ENCODE assay signal across 9 cellular contexts in the genomic region with DNA sequence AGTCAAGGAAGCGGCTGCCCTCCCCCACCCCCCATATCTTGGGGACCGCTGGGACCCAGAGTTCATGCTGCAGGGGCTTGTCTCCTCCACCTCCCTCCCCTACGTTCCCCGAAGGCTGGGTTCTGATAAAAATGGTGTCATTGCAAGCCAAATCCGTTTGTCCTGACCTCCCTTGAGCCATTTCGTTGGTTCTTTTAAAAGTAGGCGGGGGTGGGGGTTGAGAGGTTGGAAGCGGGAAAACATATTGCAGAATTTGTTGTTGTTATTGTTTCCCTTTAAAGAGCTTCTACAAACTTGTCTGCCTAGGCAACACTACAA. TPM values are rescaled to one million over a fixed set of nuclear protein-coding genes. Genes with fewer than 3 reads are reported as not detected.
A peak's percentile ranks its signal among the peaks of the same experiment; 100 is the strongest.
DNase-seq lines count a peak whose midpoint lies in the region; ATAC-seq and TF ChIP-seq lines count a peak whose summit lies in the region.
"Had no signal": no experiment of that assay in that cellular context is flagged by ENCODE, and none has a peak within 500 bp of the region (broad histone marks: within the 10 kb centered on the region; RNA-seq: fewer than 3 reads in every experiment).

No MANE protein-coding gene starts in this region.

- H3K4me1 ChIP-seq in heart left ventricle (peaks cover 0 to 14% (median 5%) of the 10 kb centered on the region in 12 donors), mesenchymal stem cell (ENCODE audit: control insufficient read depth, insufficient read depth, low read depth, low read length) (peaks cover 16% of the 10 kb centered on the region), thymus (ENCODE audit: control insufficient read depth, insufficient read depth, low read length) (peaks cover 3% of the 10 kb centered on the region), HAP-1 (no peaks in the 10 kb centered on the region)

- no peak overlapping the region for H3K14ac ChIP-seq in mesenchymal stem cell (ENCODE audit: low read length in 2 of 2)

- peak overlapping the region; percentile 27 for H3K4me3 Mint-ChIP-seq in central memory CD8-positive, alpha-beta T cell
- no peak overlapping the region for H3K4me3 Mint-ChIP-seq in activated CD8-positive, alpha-beta T cell treated with anti-CD3 and anti-CD28 coated beads for 36 hours

- H3K9me3 ChIP-seq in heart left ventricle (no peaks in the 10 kb centered on the region), mesenchymal stem cell (ENCODE audit: control insufficient read depth, low read length) (peaks cover 3% of the 10 kb centered on the region), thymus (ENCODE audit: control insufficient read depth) (peaks cover 1% of the 10 kb centered on the region), HAP-1 (no peaks in the 10 kb centered on the region)

- no peak overlapping the region for H2BK12ac ChIP-seq in mesenchymal stem cell (ENCODE audit: low read length in 2 of 2)

- in situ Hi-C loops in HAP-1 (cut with MboI; ENCODE audit: low sequenced_read_pairs), result no loop called here

- no peak overlapping the region for H3K27ac ChIP-seq in heart left ventricle
- H3K27ac ChIP-seq in mesenchymal stem cell (ENCODE audit: low read length, poor library complexity, severe bottlenecking), result no peak overlapping the region
- no peak overlapping the region for H3K27ac ChIP-seq in thymus (ENCODE audit: low read depth)

- H3K36me3 Mint-ChIP-seq in central memory CD8-positive, alpha-beta T cell (ENCODE audit: insufficient read depth), result no peaks in the 10 kb centered on the region
- no peaks in the 10 kb centered on the region for H3K36me3 Mint-ChIP-seq in activated CD8-positive, alpha-beta T cell treated with anti-CD3 and anti-CD28 coated beads for 36 hours (ENCODE audit: low read depth)

- no peak overlapping the region for H2BK120ac ChIP-seq in mesenchymal stem cell (ENCODE audit: low read depth, low read length)

- H3K27me3 Mint-ChIP-seq in central memory CD8-positive, alpha-beta T cell, result peaks cover 71% of the 10 kb centered on the region
- peaks cover 48% of the 10 kb centered on the region for H3K27me3 Mint-ChIP-seq in activated CD8-positive, alpha-beta T cell treated with anti-CD3 and anti-CD28 coated beads for 36 hours

- H3K4me2 ChIP-seq in mesenchymal stem cell (ENCODE audit: low read length, poor library complexity, severe bottlenecking), result peak overlapping the region; percentile 76

- TF ChIP-seq CTCF in heart left ventricle (IDR thresholded peaks at IDR 0.05), result no peak
- no peak for TF ChIP-seq CTCF in activated CD8-positive, alpha-beta T cell treated with anti-CD3 and anti-CD28 coated beads for 36 hours (IDR thresholded peaks at IDR 0.05)

- H3K23ac ChIP-seq in mesenchymal stem cell (ENCODE audit: low read length in 2 of 2), result no peak overlapping the region

- no peaks in the 10 kb centered on the region for H3K79me1 ChIP-seq in mesenchymal stem cell (replicated peaks; ENCODE audit: low read length, poor library complexity, severe bottlenecking)

- DNase-seq in heart left ventricle, result no peak
- no peak for DNase-seq in Right ventricle myocardium inferior (ENCODE audit: missing footprints)
- DNase-seq in central memory CD8-positive, alpha-beta T cell (ENCODE audit: low spot score in 2 of 2), result no peak
- no peak for DNase-seq in mesenchymal stem cell
- no peak for DNase-seq in HAP-1 (ENCODE audit: low spot score in 2 of 2)
- DNase-seq in activated CD8-positive, alpha-beta T cell treated with anti-CD3 and anti-CD28 coated beads for 36 hours, result no peak
- DNase-seq: NCI-H2171 treated with DMSO at 0.1 percent for 48 hours had no signal

- H4K8ac ChIP-seq in mesenchymal stem cell (ENCODE audit: low read length), result no peak overlapping the region

- H2AK5ac ChIP-seq in mesenchymal stem cell (ENCODE audit: low read length, severe bottlenecking), result no peak overlapping the region

- intact Hi-C loops in heart left ventricle (cut with DNase I), result no loop called here
- intact Hi-C loops in Right ventricle myocardium inferior (cut with DNase I), result no loop called here
- intact Hi-C loops in activated CD8-positive, alpha-beta T cell treated with anti-CD3 and anti-CD28 coated beads for 36 hours (cut with micrococcal nuclease), result no loop called here

- no peaks in the 10 kb centered on the region for H3K4me1 Mint-ChIP-seq in central memory CD8-positive, alpha-beta T cell
- peaks cover 15% of the 10 kb centered on the region for H3K4me1 Mint-ChIP-seq in activated CD8-positive, alpha-beta T cell treated with anti-CD3 and anti-CD28 coated beads for 36 hours (ENCODE audit: low read depth)

- no peaks in the 10 kb centered on the region for H3K9me3 Mint-ChIP-seq in central memory CD8-positive, alpha-beta T cell
- no peaks in the 10 kb centered on the region for H3K9me3 Mint-ChIP-seq in activated CD8-positive, alpha-beta T cell treated with anti-CD3 and anti-CD28 coated beads for 36 hours

- no peak overlapping the region for H2BK15ac ChIP-seq in mesenchymal stem cell (ENCODE audit: low read depth, poor library complexity, severe bottlenecking)

- no peak overlapping the region for H4K91ac ChIP-seq in mesenchymal stem cell (ENCODE audit: low read length)

- H3K4me3 ChIP-seq in heart left ventricle (peak overlapping the region in 7 of 12 donors; percentile 4 to 39 (median 19)), mesenchymal stem cell (ENCODE audit: insufficient read depth in 1 of 2, low read depth in 1 of 2, low read length in 2 of 2) (peak overlapping the region in 1 of 2 experiments; percentile 43), thymus (ENCODE audit: low read length) (peak overlapping the region; percentile 40), HAP-1 (no peak overlapping the region)

- ATAC-seq in heart left ventricle, result no peak
- no peak for ATAC-seq in Right ventricle myocardium inferior
- no peak for ATAC-seq in central memory CD8-positive, alpha-beta T cell (replicated peaks; ENCODE audit: extremely low read depth, poor library complexity, severe bottlenecking)
- no peak for ATAC-seq in activated CD8-positive, alpha-beta T cell treated with anti-CD3 and anti-CD28 coated beads for 36 hours
- no peak for ATAC-seq in HG03095 (IDR thresholded peaks at IDR 0.05; ENCODE audit: unreplicated experiment)

- no peak for TF ChIP-seq POLR2A in heart left ventricle (IDR thresholded peaks at IDR 0.05)

- no peak overlapping the region for H2AFZ ChIP-seq in mesenchymal stem cell (ENCODE audit: low read depth, low read length)

- H3K4ac ChIP-seq in mesenchymal stem cell (ENCODE audit: low read depth in 1 of 2, low read length in 2 of 2), result no peak overlapping the region

- no peak overlapping the region for H2BK5ac ChIP-seq in mesenchymal stem cell (ENCODE audit: low read depth, low read length, poor library complexity, severe bottlenecking)

- H3K36me3 ChIP-seq in heart left ventricle (no peaks in the 10 kb centered on the region), mesenchymal stem cell (ENCODE audit: control insufficient read depth in 1 of 2, insufficient read depth in 2 of 2, low read depth in 1 of 2, low read length in 2 of 2) (no peaks in the 10 kb centered on the region), thymus (ENCODE audit: control insufficient read depth, insufficient read depth) (no peaks in the 10 kb centered on the region), HAP-1 (replicated peaks) (no peaks in the 10 kb centered on the region)

- no peak overlapping the region for H3K9ac ChIP-seq in mesenchymal stem cell (ENCODE audit: low read length)

- POLR2A ChIA-PET in activated CD8-positive, alpha-beta T cell treated with anti-CD3 and anti-CD28 coated beads for 36 hours (lab: Charles Lee), result no interaction called here

- H3K27me3 ChIP-seq in heart left ventricle, result peaks cover 12 to 78% (median 39%) of the 10 kb centered on the region in 9 donors
- peaks cover 12 to 83% of the 10 kb centered on the region in 2 experiments for H3K27me3 ChIP-seq in mesenchymal stem cell (ENCODE audit: control insufficient read depth in 1 of 2, insufficient read depth in 1 of 2, low read length in 2 of 2)
- peaks cover 31% of the 10 kb centered on the region for H3K27me3 ChIP-seq in thymus (ENCODE audit: control insufficient read depth, insufficient read depth)
- H3K27me3 ChIP-seq in HAP-1 (ENCODE audit: low read depth), result peaks cover 6% of the 10 kb centered on the region; the same call in 1 of the 2 replicates

- 6 to 8% (median 7%) methylated on average over 7 to 8 of the region's 8 CpGs for WGBS in heart left ventricle, 4 donors
- 0% methylated on average over 2 of the region's 8 CpGs for WGBS in mesenchymal stem cell
- 4% methylated on average over 8 of the region's 8 CpGs for WGBS in thymus

- H3K27ac Mint-ChIP-seq in central memory CD8-positive, alpha-beta T cell (ENCODE audit: low read depth), result no peak overlapping the region
- no peak overlapping the region for H3K27ac Mint-ChIP-seq in activated CD8-positive, alpha-beta T cell treated with anti-CD3 and anti-CD28 coated beads for 36 hours

- CTCF ChIA-PET in activated CD8-positive, alpha-beta T cell treated with anti-CD3 and anti-CD28 coated beads for 36 hours (lab: Charles Lee), result interaction anchor here (2.0 kb wide), 1 partner anchor 16 kb away, joined by 4 read pairs; no protein-coding TSS in a partner anchor

- H3K18ac ChIP-seq in mesenchymal stem cell (ENCODE audit: low read depth in 1 of 2, low read length in 2 of 2), result no peak overlapping the region

RNA-seq across cellular contexts. Expression of a gene that starts 0.7 kb away (rescaled TPM):
- total RNA-seq in heart left ventricle, result under 1 TPM in 2 of 9 donors, not detected in 7; 0.23 to 0.52 TPM
- under 1 TPM; 0.12 to 0.34 TPM for polyA plus RNA-seq in heart left ventricle
- total RNA-seq in Right ventricle myocardium inferior, result 0.35 TPM
- not detected for polyA plus RNA-seq in mesenchymal stem cell (2013, experiment 1 of 2)
- not detected for polyA plus RNA-seq in mesenchymal stem cell (2013, experiment 2 of 2)
- 1.1 TPM for polyA plus RNA-seq in thymus
- total RNA-seq in activated CD8-positive, alpha-beta T cell treated with anti-CD3 and anti-CD28 coated beads for 36 hours, result not detected
